12 cellular contexts compared by ENCODE assay signal in the genomic region with DNA sequence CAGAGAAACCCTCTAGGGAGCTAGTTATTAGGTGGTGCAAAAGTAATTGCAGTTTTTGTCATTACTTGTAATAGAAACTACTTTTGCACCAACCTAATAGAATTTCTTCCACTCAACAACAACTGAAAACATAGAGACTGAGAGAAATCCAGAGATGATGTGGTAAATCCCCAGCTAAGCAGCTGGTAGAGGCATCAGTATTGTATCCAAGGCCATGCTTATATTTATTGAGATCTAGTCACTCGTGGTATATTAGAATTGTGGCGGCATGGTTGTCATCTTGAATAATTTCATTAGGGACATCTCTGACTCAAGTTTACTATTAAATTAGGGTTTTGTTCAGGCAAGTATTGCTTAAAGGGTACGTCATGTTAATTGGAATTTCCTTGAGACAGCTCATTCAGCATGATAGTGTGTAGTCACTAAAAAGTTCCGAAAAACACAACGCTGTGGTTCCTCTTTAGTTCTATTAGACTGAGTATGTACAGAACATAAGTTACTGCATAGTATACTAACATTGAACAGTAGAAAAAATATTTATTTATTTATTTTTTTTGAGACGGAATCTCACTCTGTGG. TPM values are rescaled to one million over a fixed set of nuclear protein-coding genes. Genes with fewer than 3 reads are reported as not detected.
DNase-seq lines count a peak whose midpoint lies in the region; ATAC-seq, FAIRE-seq and TF ChIP-seq lines count a peak whose summit lies in the region.
"Had no signal": no experiment of that assay in that cellular context is flagged by ENCODE, and none has a peak within 500 bp of the region (broad histone marks: within the 10 kb centered on the region; RNA-seq: fewer than 3 reads in every experiment).

No MANE protein-coding gene starts in this region.

- H3K36me3 Mint-ChIP-seq in astrocyte (ENCODE audit: low read depth, unreplicated experiment) (peaks cover 7% of the 10 kb centered on the region), immature natural killer cell (peaks cover 0 to 3% (median 1%) of the 10 kb centered on the region in 3 donors)

- no peaks in the 10 kb centered on the region for H3K27me3 ChIP-seq in left ventricle myocardium inferior (ENCODE audit: low read depth)
- H3K27me3 ChIP-seq in heart left ventricle, result no peaks in the 10 kb centered on the region
- no peaks in the 10 kb centered on the region for H3K27me3 ChIP-seq in astrocyte (ENCODE audit: insufficient read depth, low read length)
- H3K27me3 ChIP-seq in aorta (ENCODE audit: control insufficient read depth in 1 of 2, insufficient read depth in 2 of 2, low read length in 1 of 2), result no peaks in the 10 kb centered on the region

- H3K9ac ChIP-seq in astrocyte (ENCODE audit: low read length), result no peak overlapping the region

- H3K9me3 Mint-ChIP-seq in astrocyte (ENCODE audit: unreplicated experiment), result peaks cover 4% of the 10 kb centered on the region
- H3K9me3 Mint-ChIP-seq in immature natural killer cell, result no peaks in the 10 kb centered on the region

- H3K36me3 ChIP-seq in left ventricle myocardium inferior, result no peaks in the 10 kb centered on the region
- H3K36me3 ChIP-seq in heart left ventricle, result peaks cover 0 to 12% (median 0%) of the 10 kb centered on the region in 9 donors
- peaks cover 2% of the 10 kb centered on the region for H3K36me3 ChIP-seq in astrocyte (ENCODE audit: insufficient read depth, low read length)
- H3K36me3 ChIP-seq in aorta (ENCODE audit: control insufficient read depth in 1 of 2, insufficient read depth in 2 of 2, low read length in 1 of 2), result no peaks in the 10 kb centered on the region

- H3K27ac Mint-ChIP-seq in astrocyte (ENCODE audit: unreplicated experiment) (peak overlapping the region; percentile 36), immature natural killer cell (peak overlapping the region; percentile 39 to 84 (median 66))
- H3K27ac Mint-ChIP-seq: activated CD8-positive, alpha-beta memory T cell treated with anti-CD3 and anti-CD28 coated beads, Interleukin-2, amount 10 ng/mL, durations not matched to agents 7 days and 5 days had no signal

- intact Hi-C loops in left ventricle myocardium inferior (cut with micrococcal nuclease), result no loop called here
- intact Hi-C loops in heart left ventricle (cut with DNase I), result no loop called here
- intact Hi-C loops in aorta (cut with DNase I), result no loop called here

- H3K4me3 Mint-ChIP-seq in astrocyte (ENCODE audit: unreplicated experiment) (peak overlapping the region; percentile 71), immature natural killer cell (peak overlapping the region in 2 of 5 donors; percentile 12 to 23)
- H3K4me3 Mint-ChIP-seq: activated CD8-positive, alpha-beta memory T cell treated with anti-CD3 and anti-CD28 coated beads, Interleukin-2, amount 10 ng/mL, durations not matched to agents 7 days and 5 days had no signal

- H3K79me2 ChIP-seq in astrocyte (ENCODE audit: insufficient read depth, low read length), result peaks cover 87% of the 10 kb centered on the region

- peaks cover 63% of the 10 kb centered on the region for H3K4me1 ChIP-seq in left ventricle myocardium inferior
- peaks cover 2 to 69% (median 33%) of the 10 kb centered on the region in 12 donors for H3K4me1 ChIP-seq in heart left ventricle
- peaks cover 11% of the 10 kb centered on the region for H3K4me1 ChIP-seq in astrocyte (ENCODE audit: insufficient read depth, low read length)
- no peaks in the 10 kb centered on the region for H3K4me1 ChIP-seq in aorta (ENCODE audit: control insufficient read depth in 1 of 2, insufficient read depth in 2 of 2, low read length in 2 of 2)

- TF ChIP-seq CTCF in left ventricle myocardium inferior (IDR thresholded peaks at IDR 0.05; ENCODE audit: borderline replicate concordance) (no peak), heart left ventricle (IDR thresholded peaks at IDR 0.05) (no peak), astrocyte (IDR thresholded peaks at IDR 0.05; ENCODE audit: insufficient read depth, low read depth, low read length) (no peak)

- H3K27ac ChIP-seq in left ventricle myocardium inferior (replicated peaks) (peak overlapping the region; percentile 27), heart left ventricle (peak overlapping the region in 1 of 12 donors; percentile 5), astrocyte (ENCODE audit: low read depth, low read length) (peak overlapping the region; percentile 1), temporal lobe (ENCODE audit: low read depth, low read length) (peak overlapping the region; percentile 96), aorta (ENCODE audit: low read depth in 1 of 2, low read length in 2 of 2) (no peak overlapping the region)

- TF ChIP-seq POLR2A in heart left ventricle (IDR thresholded peaks at IDR 0.05), result no peak

- peaks cover 79% of the 10 kb centered on the region for H4K20me1 ChIP-seq in astrocyte (ENCODE audit: insufficient read depth, low read length)

- ATAC-seq in heart left ventricle (no peak), aorta (ENCODE audit: low FRiP score) (no peak)
- ATAC-seq: activated CD8-positive, alpha-beta memory T cell treated with anti-CD3 and anti-CD28 coated beads, Interleukin-2, amount 10 ng/mL, durations not matched to agents 7 days and 5 days had no signal

- no peaks in the 10 kb centered on the region for H3K27me3 Mint-ChIP-seq in astrocyte (ENCODE audit: low read depth, unreplicated experiment)
- peaks cover 0 to 3% (median 1%) of the 10 kb centered on the region in 3 donors for H3K27me3 Mint-ChIP-seq in immature natural killer cell (ENCODE audit: low read depth in 3 of 3)
- H3K27me3 Mint-ChIP-seq: activated CD8-positive, alpha-beta memory T cell treated with anti-CD3 and anti-CD28 coated beads, Interleukin-2, amount 10 ng/mL, durations not matched to agents 7 days and 5 days had no signal

- no peak for FAIRE-seq in astrocyte (lab: Jason Lieb, UNC)

- 88 to 95% (median 94%) methylated on average over 6 of the region's 6 CpGs for WGBS in heart left ventricle, 4 donors
- 96% methylated on average over 6 of the region's 6 CpGs for WGBS in aorta, 2 donors

- peaks cover 43% of the 10 kb centered on the region for H3K4me1 Mint-ChIP-seq in astrocyte (ENCODE audit: low read depth, unreplicated experiment)
- H3K4me1 Mint-ChIP-seq in immature natural killer cell, result peaks cover 78 to 90% of the 10 kb centered on the region in 2 donors

- DNase-seq in left ventricle myocardium inferior (no peak), heart left ventricle (no peak), astrocyte (ENCODE audit: low read depth) (peak; percentile 24), immature natural killer cell (no peak), DMS 273 treated with DMSO at 0.1 percent for 48 hours (lab: John Stamatoyannopoulos, UW) (no peak), aorta (no peak), GM03348 (ENCODE audit: low spot score) (no peak)
- DNase-seq: activated CD8-positive, alpha-beta memory T cell treated with anti-CD3 and anti-CD28 coated beads, Interleukin-2, amount 10 ng/mL, durations not matched to agents 7 days and 5 days; amniotic stem cell; NCI-H345; T-helper 9 cell had no signal

- no peak overlapping the region for H2AFZ ChIP-seq in astrocyte (ENCODE audit: low read depth, low read length)

- H3K4me2 ChIP-seq in astrocyte (ENCODE audit: low read length), result no peak overlapping the region

- H3K4me3 ChIP-seq in left ventricle myocardium inferior, result no peak overlapping the region
- no peak overlapping the region for H3K4me3 ChIP-seq in heart left ventricle
- H3K4me3 ChIP-seq in astrocyte (ENCODE audit: insufficient read depth, low read depth, low read length), result no peak overlapping the region
- H3K4me3 ChIP-seq in aorta (ENCODE audit: low read length in 2 of 2), result no peak overlapping the region

- no peaks in the 10 kb centered on the region for H3K9me3 ChIP-seq in left ventricle myocardium inferior (replicated peaks)
- H3K9me3 ChIP-seq in heart left ventricle, result no peaks in the 10 kb centered on the region
- H3K9me3 ChIP-seq in astrocyte (ENCODE audit: insufficient read depth, low read depth, low read length), result peaks cover 3% of the 10 kb centered on the region
- H3K9me3 ChIP-seq in aorta (ENCODE audit: control insufficient read depth, low read length), result no peaks in the 10 kb centered on the region

RNA-seq across cellular contexts. Expression of gene PAK2, which starts 35.3 kb away (rescaled TPM):
- total RNA-seq in left ventricle myocardium inferior (45.7 TPM), heart left ventricle (10 to 100 TPM; 39.2 to 67.8 (median 52.9) TPM), astrocyte (112 and 124 TPM in 2 replicates), temporal lobe (61.0 TPM), aorta (10 to 100 TPM; 56.0 to 59.5 TPM)
- polyA plus RNA-seq in heart left ventricle (10 to 100 TPM; 17.0 to 30.3 TPM), immature natural killer cell (10 to 100 TPM; 20.2 to 34.1 (median 21.7) TPM), aorta (10 to 100 TPM; 14.2 to 18.3 TPM)

Comparison
In these comparisons a context has a peak if more than half of its experiments do, and no peak if none do; other contexts are left out.
1. H3K27ac ChIP-seq: peak in left ventricle myocardium inferior (single experiment), astrocyte (single experiment) and temporal lobe (single experiment); none in aorta (0 of 2).